Comparison of ENCODE assay signal across 8 cellular contexts in the genomic region with DNA sequence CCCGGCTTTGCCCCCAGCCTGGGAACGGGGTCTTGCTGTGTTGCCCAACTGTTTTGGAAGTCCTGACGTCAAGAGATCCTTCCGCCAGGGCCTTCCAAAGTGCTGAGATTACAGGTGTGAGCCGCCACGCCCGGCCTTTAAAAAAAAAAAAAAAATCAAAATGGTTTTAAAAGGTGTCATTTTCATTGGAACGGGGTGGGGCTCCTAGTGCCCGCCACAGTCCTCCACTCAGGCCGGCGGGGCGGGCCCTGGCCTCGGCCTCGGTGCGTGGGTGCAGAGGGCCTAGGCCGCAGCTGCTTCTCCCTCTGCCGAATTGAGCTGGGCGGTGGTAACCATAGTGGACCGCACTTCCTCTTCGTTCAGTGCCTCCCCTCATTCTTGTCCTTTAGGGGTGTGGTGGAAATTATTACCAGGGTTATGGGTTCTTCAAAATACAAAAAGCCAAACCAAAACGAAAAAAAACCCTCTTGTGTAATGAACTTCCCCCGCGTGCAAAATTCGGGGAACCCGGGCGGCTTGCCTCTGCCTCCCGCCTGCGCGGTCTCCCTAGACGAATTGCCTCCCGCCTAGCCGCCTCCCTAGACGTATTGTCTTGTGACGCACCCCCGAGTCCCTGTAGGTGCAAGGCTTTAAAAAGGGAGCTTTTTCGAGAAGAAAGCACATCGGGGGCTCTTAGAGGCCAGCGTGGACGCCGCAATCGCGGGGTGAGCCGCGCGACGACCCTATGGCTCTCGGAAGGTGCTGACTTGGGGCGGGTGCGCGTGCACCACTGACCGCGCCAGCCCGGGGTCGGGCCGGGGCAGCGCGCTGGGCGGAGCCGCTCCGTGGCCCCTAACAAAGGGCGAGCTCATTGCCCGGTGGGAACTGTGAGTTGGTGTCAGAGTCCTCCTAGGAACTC. TPM values are rescaled to one million over a fixed set of nuclear protein-coding genes. Genes with fewer than 3 reads are reported as not detected.
DNase-seq lines count a peak whose midpoint lies in the region; ATAC-seq and TF ChIP-seq lines count a peak whose summit lies in the region.

No MANE protein-coding gene starts in this region.

- DNase-seq in Karpas-422 (no peak), heart left ventricle (peak; percentile 37 to 76 (median 60)), NCI-H2107 treated with DMSO at 0.1 percent for 48 hours (lab: John Stamatoyannopoulos, UW; ENCODE audit: unreplicated experiment) (no peak), NCI-H774 (lab: John Stamatoyannopoulos, UW) (no peak), NCI-H510A (lab: John Stamatoyannopoulos, UW) (no peak)
- DNase-seq in activated CD8-positive, alpha-beta memory T cell treated with anti-CD3 and anti-CD28 coated beads for 48 hours (ENCODE audit: low read depth in 2 of 3, low spot score in 2 of 3): peak in 2 of 3 experiments; percentile 40 to 44
- no peak for DNase-seq in NK-92 treated with Interleukin-12 subunit alpha and Interleukin-12 subunit beta, amount 100 ng/mL, for 24 hours (lab: John Stamatoyannopoulos, UW)

- no peak overlapping the region for H3K27ac ChIP-seq in Karpas-422 (ENCODE audit: low read length)
- peak overlapping the region in 10 of 12 donors; percentile 43 to 100 (median 100) for H3K27ac ChIP-seq in heart left ventricle
- H3K27ac ChIP-seq in skeletal muscle tissue (ENCODE audit: low read depth, low read length): peak overlapping the region; percentile 100

- no peaks in the 10 kb centered on the region for H3K79me2 ChIP-seq in Karpas-422 (ENCODE audit: low read length)

- H3K9ac ChIP-seq in Karpas-422 (ENCODE audit: low read length) (no peak overlapping the region), skeletal muscle tissue (ENCODE audit: low read depth in 1 of 3, low read length in 3 of 3) (peak overlapping the region in 1 of 3 donors; percentile 6)

- H3K4me3 ChIP-seq in Karpas-422 (ENCODE audit: low read length) (0 out of 2 replicates have a peak overlapping the region, but pooled peaks have one; percentile 74), heart left ventricle (peak overlapping the region in 10 of 12 donors; percentile 25 to 96 (median 70)), skeletal muscle tissue (ENCODE audit: low read length in 3 of 3) (peak overlapping the region in 2 of 3 donors; percentile 13 to 77)

- H3K9me2 ChIP-seq in Karpas-422 (replicated peaks; ENCODE audit: insufficient read depth, low read length): no peaks in the 10 kb centered on the region

- no peaks in the 10 kb centered on the region for H3K36me3 ChIP-seq in Karpas-422 (ENCODE audit: insufficient read depth, low read length)
- H3K36me3 ChIP-seq in heart left ventricle: no peaks in the 10 kb centered on the region
- H3K36me3 ChIP-seq in skeletal muscle tissue (ENCODE audit: control insufficient read depth in 3 of 3, insufficient read depth in 3 of 3, low read length in 3 of 3): no peaks in the 10 kb centered on the region

- H3K27me3 ChIP-seq in Karpas-422 (ENCODE audit: low read length) (no peaks in the 10 kb centered on the region), heart left ventricle (no peaks in the 10 kb centered on the region), skeletal muscle tissue (ENCODE audit: control insufficient read depth in 3 of 3, insufficient read depth in 3 of 3, low read length in 3 of 3) (no peaks in the 10 kb centered on the region)

- no peak for TF ChIP-seq CTCF in heart left ventricle (IDR thresholded peaks at IDR 0.05)

- H3K4me1 ChIP-seq in Karpas-422 (ENCODE audit: low read length) (peaks cover 53% of the 10 kb centered on the region), heart left ventricle (peaks cover 0 to 38% (median 13%) of the 10 kb centered on the region in 12 donors), skeletal muscle tissue (ENCODE audit: control insufficient read depth in 3 of 3, insufficient read depth in 3 of 3, low read length in 3 of 3) (peaks cover 3 to 16% (median 6%) of the 10 kb centered on the region in 3 donors)

- H3K9me3 ChIP-seq in Karpas-422 (ENCODE audit: low read length): no peaks in the 10 kb centered on the region
- H3K9me3 ChIP-seq in heart left ventricle: no peaks in the 10 kb centered on the region
- no peaks in the 10 kb centered on the region for H3K9me3 ChIP-seq in skeletal muscle tissue (ENCODE audit: control insufficient read depth in 3 of 3, low read length in 3 of 3)

- no peak for ATAC-seq in heart left ventricle

- peak overlapping the region; percentile 99 for H3K4me2 ChIP-seq in Karpas-422 (ENCODE audit: low read depth, low read length, poor library complexity, severe bottlenecking)

- intact Hi-C loops in heart left ventricle (cut with DNase I): loop anchor here in 6 of 10 donors (1.0 to 10.0 kb wide), 4 partner anchors 9 to 138 kb away; a partner anchor contains a TSS

- TF ChIP-seq POLR2A in heart left ventricle (IDR thresholded peaks at IDR 0.05): no peak

- no peaks in the 10 kb centered on the region for H4K20me1 ChIP-seq in Karpas-422 (ENCODE audit: insufficient read depth, low read depth, low read length)

- 49 to 65% (median 60%) methylated on average over 56 to 62 of the region's 62 CpGs for WGBS in heart left ventricle, 4 donors

- H2AFZ ChIP-seq in Karpas-422 (ENCODE audit: low read length): no peak overlapping the region

RNA-seq across cellular contexts. Expression of a gene that starts 10.5 kb away (rescaled TPM):
- 17.9 and 26.8 TPM in 2 replicates for total RNA-seq in Karpas-422 (2014; rRNA removed; shearing (Covaris generic); ENCODE audit: low replicate concordance)
- total RNA-seq in heart left ventricle (10 to 100 TPM; 18.3 to 41.5 (median 31.3) TPM), skeletal muscle tissue (21.4 TPM)
- 10 to 100 TPM; 11.0 to 20.2 TPM for polyA plus RNA-seq in heart left ventricle

RNA-seq across cellular contexts. Expression of a gene that starts 29.6 kb away (rescaled TPM):
- total RNA-seq in Karpas-422 (2014; rRNA removed; shearing (Covaris generic); ENCODE audit: low replicate concordance): 5.4 and 6.4 TPM in 2 replicates
- total RNA-seq in heart left ventricle: 1 to 10 TPM; 2.0 to 7.5 (median 3.8) TPM
- 1 to 10 TPM; 6.6 to 9.8 TPM for polyA plus RNA-seq in heart left ventricle
- 4.7 TPM for total RNA-seq in skeletal muscle tissue

Comparison
In these comparisons a context has a peak if more than half of its experiments do, and no peak if none do; other contexts are left out.
1. DNase-seq: peak in activated CD8-positive, alpha-beta memory T cell treated with anti-CD3 and anti-CD28 coated beads for 48 hours (2 of 3) and heart left ventricle (5 of 5); none in Karpas-422 (single experiment), NCI-H2107 treated with DMSO at 0.1 percent for 48 hours (single experiment), NCI-H774 (single experiment), NK-92 treated with Interleukin-12 subunit alpha and Interleukin-12 subunit beta, amount 100 ng/mL, for 24 hours (single experiment) and NCI-H510A (single experiment).
2. Peak in every context shown above with its lines, with median percentiles within 50 percentile points of each other: H3K4me3 ChIP-seq.